ENCODE assay signal across 28 cellular contexts in the genomic region with DNA sequence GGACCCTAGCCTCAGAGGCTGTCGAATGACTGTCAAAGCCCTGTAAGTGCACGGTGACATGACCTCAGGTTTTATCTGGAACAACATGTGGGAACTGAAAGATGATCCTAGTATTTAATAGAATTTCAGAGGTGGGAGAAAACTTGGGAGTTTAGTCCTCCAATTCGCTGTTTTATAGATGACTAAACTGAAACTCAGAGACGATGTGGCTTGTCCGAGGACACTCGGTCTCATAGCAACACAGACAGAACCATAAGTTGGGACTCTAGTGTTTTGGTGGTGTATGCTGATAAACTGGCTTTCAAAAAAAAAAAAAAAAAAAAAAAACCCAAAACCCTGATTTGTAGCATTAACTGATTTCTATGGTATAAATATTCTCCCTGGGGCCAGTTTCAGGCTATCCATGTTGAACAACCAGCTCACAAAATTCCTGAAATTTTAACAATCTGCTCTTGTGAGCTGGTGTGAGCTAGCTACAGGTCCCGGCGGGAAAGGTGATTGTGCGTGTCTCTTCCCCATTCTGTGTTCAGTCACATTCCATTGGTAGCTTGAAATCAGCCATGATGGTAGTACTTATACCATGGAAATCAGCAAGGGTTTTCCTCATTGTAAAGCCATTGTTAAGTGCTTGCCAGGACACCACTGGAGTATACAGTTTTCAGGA.
DNase-seq lines count a peak whose midpoint lies in the region; ATAC-seq, FAIRE-seq and TF ChIP-seq lines count a peak whose summit lies in the region.
"Had no signal": no experiment of that assay in that cellular context is flagged by ENCODE, and none has a peak within 500 bp of the region (broad histone marks: within the 10 kb centered on the region; RNA-seq: fewer than 3 reads in every experiment).

No MANE protein-coding gene starts in this region.

- H3K4me3 ChIP-seq in IMR-90 (ENCODE audit: insufficient read depth, low read depth, low read length) (no peak overlapping the region), astrocyte (ENCODE audit: insufficient read depth, low read depth, low read length) (no peak overlapping the region), fibroblast of mammary gland (ENCODE audit: control insufficient read depth, low read depth, low read length) (no peak overlapping the region)
- H3K4me3 ChIP-seq: A549; BLaER1 treated with 17β-estradiol and CSF1 and Interleukin-3, amounts not matched to agents 10 nM and 100 nM; HAP-1 had no signal

- H3K18ac ChIP-seq in IMR-90 (ENCODE audit: low read depth, low read length) = no peak overlapping the region

- 0 out of 4 replicates have a peak overlapping the region, but pooled peaks of 1 of the 2 experiments have one; percentile 3 for H4K8ac ChIP-seq in IMR-90 (ENCODE audit: low read depth in 2 of 2, low read length in 2 of 2)

- H2BK5ac ChIP-seq in IMR-90 (ENCODE audit: low read depth, low read length, poor library complexity, severe bottlenecking) = no peak overlapping the region

- peaks cover 20% of the 10 kb centered on the region for H3K4me1 Mint-ChIP-seq in astrocyte (ENCODE audit: low read depth, unreplicated experiment)

- ATAC-seq in IMR-90 (ENCODE audit: low read depth) (no peak), GM19324 (IDR thresholded peaks at IDR 0.05; ENCODE audit: low FRiP score, unreplicated experiment) (no peak)
- ATAC-seq: A549; CD8-positive, alpha-beta T cell had no signal

- H3K4me1 ChIP-seq in IMR-90 (ENCODE audit: control insufficient read depth, insufficient read depth, low read length) = peaks cover 11% of the 10 kb centered on the region
- H3K4me1 ChIP-seq in astrocyte (ENCODE audit: insufficient read depth, low read length) = peaks cover 20% of the 10 kb centered on the region
- H3K4me1 ChIP-seq: Caco-2 had no signal

- H3K56ac ChIP-seq in IMR-90 (ENCODE audit: extremely low read depth, insufficient read depth, low read length) = no peak overlapping the region; the same call in 1 of the 2 replicates

- no peak for TF ChIP-seq RAD21 in IMR-90 (IDR thresholded peaks at IDR 0.05; ENCODE audit: low read length)

- peak overlapping the region; percentile 17; the same call in 1 of the 2 replicates for H3K4ac ChIP-seq in IMR-90 (ENCODE audit: low read depth, low read length)

- POLR2A ChIA-PET in IMR-90 (lab: Charles Lee; ENCODE audit: unreplicated experiment) = no interaction called here

- peaks cover 8 to 26% of the 10 kb centered on the region in 2 experiments for H3K79me1 ChIP-seq in IMR-90 (ENCODE audit: low read depth in 1 of 2, low read length in 2 of 2)

- H3K36me3 ChIP-seq in IMR-90 (ENCODE audit: control insufficient read depth, insufficient read depth, low read length) = 0 out of 2 replicates have a peak, but pooled peaks cover 6% of the 10 kb centered on the region
- no peaks in the 10 kb centered on the region for H3K36me3 ChIP-seq in astrocyte (ENCODE audit: insufficient read depth, low read length)
- H3K36me3 ChIP-seq: HAP-1 had no signal

- no peak overlapping the region for H3K14ac ChIP-seq in IMR-90 (replicated peaks; ENCODE audit: low read depth, low read length)

- FAIRE-seq in astrocyte (lab: Jason Lieb, UNC) = no peak
- FAIRE-seq: A549, GM12891, HTR-8/SVneo had no signal

- no peak overlapping the region for H3K27ac Mint-ChIP-seq in astrocyte (ENCODE audit: unreplicated experiment)
- H3K27ac Mint-ChIP-seq: CD8-positive, alpha-beta T cell; HFFc6 had no signal

- H3K27ac ChIP-seq in IMR-90 (ENCODE audit: insufficient read depth, low read length) (no peak overlapping the region), astrocyte (ENCODE audit: low read depth, low read length) (no peak overlapping the region)
- H3K27ac ChIP-seq: BLaER1 treated with 17β-estradiol and CSF1 and Interleukin-3, amounts not matched to agents 10 nM and 100 nM; KMS-11 had no signal

- dilution Hi-C loops in IMR-90 (cut with HindIII; ENCODE audit: low sequenced_read_pairs, unreplicated experiment) = no loop called here

- H3K9me3 ChIP-seq in IMR-90 (ENCODE audit: control insufficient read depth, insufficient read depth, low read length) (peaks cover 11% of the 10 kb centered on the region; the same call in 1 of the 2 replicates), astrocyte (ENCODE audit: insufficient read depth, low read depth, low read length) (peaks cover 5% of the 10 kb centered on the region)
- H3K9me3 ChIP-seq: Caco-2, HAP-1 had no signal

- no peak overlapping the region for H2AFZ ChIP-seq in IMR-90 (replicated peaks; ENCODE audit: low read length, poor library complexity)
- H2AFZ ChIP-seq in astrocyte (ENCODE audit: low read depth, low read length) = no peak overlapping the region

- peak overlapping the region; percentile 6; the same call in 1 of the 2 replicates for H4K91ac ChIP-seq in IMR-90 (ENCODE audit: insufficient read depth, low read depth, low read length)

- intact Hi-C loops in IMR-90 (cut with micrococcal nuclease) = no loop called here

- TF ChIP-seq CTCF in IMR-90 (conservative IDR thresholded peaks at IDR 0.05; ENCODE audit: low read depth, low read length) (no peak), astrocyte (IDR thresholded peaks at IDR 0.05; ENCODE audit: insufficient read depth, low read depth, low read length) (no peak), fibroblast of mammary gland (conservative IDR thresholded peaks at IDR 0.05; ENCODE audit: control insufficient read depth, insufficient read depth, low read depth, low read length) (no peak)

- WGBS in IMR-90 (ENCODE audit: extremely low coverage in 2 of 2, insufficient read length in 1 of 2), 2 experiments = no CpG with 5 or more reads among the region's 9 CpGs

- no peak overlapping the region for H3K23ac ChIP-seq in IMR-90 (ENCODE audit: low read depth, low read length)

- H3K27me3 ChIP-seq in IMR-90 (ENCODE audit: control insufficient read depth, insufficient read depth, low read length) (no peaks in the 10 kb centered on the region), astrocyte (ENCODE audit: insufficient read depth, low read length) (no peaks in the 10 kb centered on the region)
- H3K27me3 ChIP-seq: BLaER1 treated with 17β-estradiol and CSF1 and Interleukin-3, amounts not matched to agents 10 nM and 100 nM had no signal

- H4K5ac ChIP-seq in IMR-90 (ENCODE audit: low read depth, low read length) = no peak overlapping the region

- H2BK120ac ChIP-seq in IMR-90 (ENCODE audit: low read depth, low read length) = no peak overlapping the region

- no peaks in the 10 kb centered on the region for H3K79me2 ChIP-seq in astrocyte (ENCODE audit: insufficient read depth, low read length)

- H2AK9ac ChIP-seq in IMR-90 (replicated peaks; ENCODE audit: low read depth, low read length, poor library complexity) = no peak overlapping the region

- H3K4me2 ChIP-seq in IMR-90 (ENCODE audit: low read depth, low read length) (no peak overlapping the region), astrocyte (ENCODE audit: low read length) (no peak overlapping the region)
- H3K4me2 ChIP-seq: A549; BLaER1 treated with 17β-estradiol and CSF1 and Interleukin-3, amounts not matched to agents 10 nM and 100 nM; KMS-11; SK-N-SH had no signal

- H3K9ac ChIP-seq in IMR-90 (ENCODE audit: low read depth, low read length) (no peak overlapping the region), astrocyte (ENCODE audit: low read length) (no peak overlapping the region)
- H3K9ac ChIP-seq: BLaER1 treated with 17β-estradiol and CSF1 and Interleukin-3, amounts not matched to agents 10 nM and 100 nM; KMS-11; SK-N-SH had no signal

- CTCF ChIA-PET in IMR-90 (lab: Yijun Ruan, JAX) = no interaction called here

- peak overlapping the region; percentile 50 for H2AK5ac ChIP-seq in IMR-90 (ENCODE audit: low read depth, low read length)

- no peak for TF ChIP-seq POLR2A in IMR-90 (IDR thresholded peaks at IDR 0.05; ENCODE audit: low read depth, low read length)

- no TSS peak for BruUV-seq in IMR-90 (replicated peaks; lab: Mats Ljungman, UMichigan)

- DNase-seq in IMR-90 (no peak), astrocyte (ENCODE audit: low read depth) (peak; percentile 61), fibroblast of mammary gland (ENCODE audit: low read depth) (peak; percentile 70), stromal cell of bone marrow (ENCODE audit: low read depth) (peak; percentile 63), anterior cingulate cortex (lab: John Stamatoyannopoulos, UW) (no peak), T-helper 9 cell (no peak)
- DNase-seq: AML-193; Caco-2; CD8-positive, alpha-beta T cell; EL; GDM1; GOT3; HFFc6; NCI-H1092; NCI-H1417 treated with DMSO at 0.1 percent for 48 hours; NCI-H187; NCI-H2171 treated with DMSO at 0.1 percent for 48 hours; NCI-H345; NCI-H510A treated with DMSO at 0.1 percent for 48 hours; NCI-H774; SK-N-SH had no signal

- H3K9me1 ChIP-seq in IMR-90 (ENCODE audit: insufficient read depth, low read length) = peaks cover 9% of the 10 kb centered on the region

- H3K9me3 Mint-ChIP-seq in astrocyte (ENCODE audit: unreplicated experiment) = peaks cover 24% of the 10 kb centered on the region

- H2BK20ac ChIP-seq in IMR-90 (ENCODE audit: low read depth, low read length) = no peak overlapping the region; the same call in 1 of the 2 replicates

- peak overlapping the region; percentile 52; the same call in 2 of the 3 replicates for H2BK15ac ChIP-seq in IMR-90 (ENCODE audit: low read depth, low read length)

- no peaks in the 10 kb centered on the region for H4K20me1 ChIP-seq in IMR-90 (ENCODE audit: insufficient read depth, low read length)
- H4K20me1 ChIP-seq in astrocyte (ENCODE audit: insufficient read depth, low read length) = no peaks in the 10 kb centered on the region
- H4K20me1 ChIP-seq: BLaER1 treated with 17β-estradiol and CSF1 and Interleukin-3, amounts not matched to agents 10 nM and 100 nM had no signal

- peaks cover 26% of the 10 kb centered on the region for H3K36me3 Mint-ChIP-seq in astrocyte (ENCODE audit: low read depth, unreplicated experiment)

- in situ Hi-C loops in IMR-90 (cut with MboI; ENCODE audit: low sequenced_read_pairs) = no loop called here

- H3K27me3 Mint-ChIP-seq in astrocyte (ENCODE audit: low read depth, unreplicated experiment) = peaks cover 3% of the 10 kb centered on the region

- no peak overlapping the region for H3K4me3 Mint-ChIP-seq in astrocyte (ENCODE audit: unreplicated experiment)
- H3K4me3 Mint-ChIP-seq: CD8-positive, alpha-beta T cell; HFFc6 had no signal

TF ChIP-seq in IMR-90, 13 proteins besides CTCF, POLR2A, EP300 and RAD21:
- TF ChIP-seq, protein P1, sequence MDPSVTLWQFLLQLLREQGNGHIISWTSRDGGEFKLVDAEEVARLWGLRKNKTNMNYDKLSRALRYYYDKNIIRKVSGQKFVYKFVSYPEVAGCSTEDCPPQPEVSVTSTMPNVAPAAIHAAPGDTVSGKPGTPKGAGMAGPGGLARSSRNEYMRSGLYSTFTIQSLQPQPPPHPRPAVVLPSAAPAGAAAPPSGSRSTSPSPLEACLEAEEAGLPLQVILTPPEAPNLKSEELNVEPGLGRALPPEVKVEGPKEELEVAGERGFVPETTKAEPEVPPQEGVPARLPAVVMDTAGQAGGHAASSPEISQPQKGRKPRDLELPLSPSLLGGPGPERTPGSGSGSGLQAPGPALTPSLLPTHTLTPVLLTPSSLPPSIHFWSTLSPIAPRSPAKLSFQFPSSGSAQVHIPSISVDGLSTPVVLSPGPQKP (IDR thresholded peaks at IDR 0.05; ENCODE audit: borderline replicate concordance, low read depth, low read length) = no peak

Comparison
In these comparisons a context has a peak if more than half of its experiments do, and no peak if none do; other contexts are left out.
1. DNase-seq: peak in astrocyte (single experiment), fibroblast of mammary gland (single experiment) and stromal cell of bone marrow (single experiment); none in IMR-90 (single experiment), anterior cingulate cortex (0 of 58) and T-helper 9 cell (single experiment).